15 cellular contexts compared by ENCODE assay signal in the genomic region with DNA sequence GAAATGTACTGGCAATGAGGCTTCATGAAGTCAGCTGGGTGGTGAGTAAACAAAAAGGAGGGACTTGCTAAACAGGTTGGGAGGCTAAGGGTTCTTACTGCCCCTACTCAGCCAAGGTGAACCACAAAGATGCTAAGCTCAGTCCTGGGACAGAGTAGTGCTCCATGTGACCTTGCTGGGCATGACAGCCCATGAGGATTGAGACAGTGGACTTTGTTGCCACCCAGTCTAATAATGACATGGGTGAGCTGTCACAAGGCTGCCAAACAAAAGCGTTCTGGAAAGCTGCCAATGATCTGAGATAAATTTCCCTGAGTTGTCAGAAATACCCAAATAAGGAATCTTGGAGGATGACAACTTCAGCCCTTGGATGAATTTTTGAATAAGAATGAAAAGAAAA.
DNase-seq lines count a peak whose midpoint lies in the region; TF ChIP-seq lines count a peak whose summit lies in the region.
"Had no signal": no experiment of that assay in that cellular context is flagged by ENCODE, and none has a peak within 500 bp of the region (broad histone marks: within the 10 kb centered on the region; RNA-seq: fewer than 3 reads in every experiment).

No MANE protein-coding gene starts in this region.

- WGBS in stomach, 5 donors: 38 to 50% (median 44%) methylated on average over 1 of the region's 1 CpG

- H3K4me3 ChIP-seq in fibroblast of pulmonary artery (replicated peaks; ENCODE audit: low read depth, low read length): no peak overlapping the region
- H3K4me3 ChIP-seq in stomach: no peak overlapping the region
- H3K4me3 ChIP-seq in colonic mucosa: no peak overlapping the region
- H3K4me3 ChIP-seq: HAP-1, sigmoid colon, SJCRH30 had no signal

- no peaks in the 10 kb centered on the region for H3K27me3 ChIP-seq in stomach
- H3K27me3 ChIP-seq in colonic mucosa: no peaks in the 10 kb centered on the region
- H3K27me3 ChIP-seq: sigmoid colon, SJCRH30 had no signal

- H3K36me3 ChIP-seq in stomach (peaks cover 84 to 100% (median 100%) of the 10 kb centered on the region in 4 donors), colonic mucosa (no peaks in the 10 kb centered on the region)

- intact Hi-C loops in stomach (cut with DNase I; ENCODE audit: low total_unique reads) (no loop called here), colonic mucosa (cut with DNase I) (no loop called here)

- DNase-seq in NCI-H2196 (lab: John Stamatoyannopoulos, UW; ENCODE audit: unreplicated experiment) (peak; percentile 19), NCI-H2196 treated with DMSO at 0.1 percent for 48 hours (lab: John Stamatoyannopoulos, UW; ENCODE audit: unreplicated experiment) (no peak), NCI-H345 (lab: John Stamatoyannopoulos, UW) (peak; percentile 50), fibroblast of pulmonary artery (ENCODE audit: low read depth) (peak; percentile 36), renal cortical epithelial cell (ENCODE audit: low read depth) (peak; percentile 76), stomach (no peak), colonic mucosa (no peak)
- no peak for DNase-seq in stimulated activated CD8-positive, alpha-beta memory T cell treated with anti-CD3 and anti-CD28 coated beads, Interleukin-4, amount 100 ng/mL, for 48 hours
- DNase-seq: activated B cell treated with CpG ODN at 0.5 μM for 24 hours; activated T-cell treated with anti-CD3 and anti-CD28 coated beads, Interleukin-2, amount 50 U/mL, for 1 hour; effector memory CD4-positive, alpha-beta T cell; NCI-H446 treated with DMSO at 0.1 percent for 48 hours; sigmoid colon; SJCRH30 had no signal

- H3K9me3 ChIP-seq in stomach (no peaks in the 10 kb centered on the region), colonic mucosa (no peaks in the 10 kb centered on the region)
- H3K9me3 ChIP-seq: HAP-1, sigmoid colon, SJCRH30 had no signal

- H3K27ac ChIP-seq in stomach: no peak overlapping the region
- no peak overlapping the region for H3K27ac ChIP-seq in colonic mucosa
- H3K27ac ChIP-seq: sigmoid colon, SJCRH30 had no signal

- H3K9ac ChIP-seq in colonic mucosa (ENCODE audit: low read depth in 2 of 2, low read length in 2 of 2): no peak overlapping the region

- peaks cover 0 to 8% (median 2%) of the 10 kb centered on the region in 4 donors for H3K4me1 ChIP-seq in stomach
- H3K4me1 ChIP-seq in colonic mucosa: no peaks in the 10 kb centered on the region
- H3K4me1 ChIP-seq: HAP-1, sigmoid colon, SJCRH30 had no signal

- TF ChIP-seq CTCF in fibroblast of pulmonary artery (IDR thresholded peaks at IDR 0.05; ENCODE audit: low read length, missing control alignments) (no peak), stomach (IDR thresholded peaks at IDR 0.05) (no peak), colonic mucosa (IDR thresholded peaks at IDR 0.05) (no peak)

- TF ChIP-seq POLR2A in stomach (IDR thresholded peaks at IDR 0.05): no peak

- TF ChIP-seq EP300 in stomach (IDR thresholded peaks at IDR 0.05): no peak

Comparison
In these comparisons a context has a peak if more than half of its experiments do, and no peak if none do; other contexts are left out.
1. DNase-seq: peak in NCI-H2196 (single experiment), NCI-H345 (single experiment), fibroblast of pulmonary artery (single experiment) and renal cortical epithelial cell (single experiment); none in NCI-H2196 treated with DMSO at 0.1 percent for 48 hours (single experiment), stomach (single experiment), stimulated activated CD8-positive, alpha-beta memory T cell treated with anti-CD3 and anti-CD28 coated beads, Interleukin-4, amount 100 ng/mL, for 48 hours (single experiment) and colonic mucosa (single experiment).